Comparison of ENCODE assay signal across 21 cellular contexts in the genomic region with DNA sequence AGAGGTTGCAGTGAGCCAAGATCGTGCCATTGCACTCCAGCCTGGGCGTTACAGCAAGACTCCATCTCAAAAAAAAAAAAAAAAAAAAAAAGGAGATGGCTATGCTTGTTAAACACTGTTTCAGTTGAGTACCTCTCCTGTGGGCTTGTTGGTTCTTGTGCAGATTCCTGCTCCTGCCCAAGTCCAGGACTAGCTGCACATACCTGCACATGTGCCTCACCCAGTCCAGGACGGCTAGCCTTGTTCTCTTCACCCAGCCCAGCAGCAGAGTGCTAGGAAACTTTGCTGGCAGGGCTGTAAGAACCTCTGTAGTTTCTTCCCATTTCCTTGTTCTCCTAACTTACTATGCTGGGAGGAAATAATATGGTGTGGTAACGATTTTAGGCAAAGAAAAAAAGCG.
DNase-seq lines count a peak whose midpoint lies in the region; ATAC-seq and TF ChIP-seq lines count a peak whose summit lies in the region.
"Had no signal": no experiment of that assay in that cellular context is flagged by ENCODE, and none has a peak within 500 bp of the region (broad histone marks: within the 10 kb centered on the region; RNA-seq: fewer than 3 reads in every experiment).

No MANE protein-coding gene starts in this region.

- peak; percentile 57 for DNase-seq in RWPE1 (ENCODE audit: low spot score)
- peak; percentile 97 for DNase-seq in epithelial cell of esophagus (ENCODE audit: low read depth)
- no peak for DNase-seq in left colon
- no peak for DNase-seq in suprapubic skin (ENCODE audit: low spot score in 2 of 2)
- DNase-seq in NCI-H1105 treated with DMSO at 0.1 percent for 48 hours (lab: John Stamatoyannopoulos, UW): no peak
- no peak for DNase-seq in NCI-H446 (lab: John Stamatoyannopoulos, UW)
- DNase-seq in DMS153 treated with DMSO at 0.1 percent for 48 hours (lab: John Stamatoyannopoulos, UW; ENCODE audit: unreplicated experiment): no peak
- no peak for DNase-seq in hippocampal formation (lab: John Stamatoyannopoulos, UW)
- DNase-seq: Calu3; CD8-positive, alpha-beta memory T cell; DMS153; GM23248; KG1; NCI-H1105; NCI-H1694; NCI-H2081 treated with DMSO at 0.1 percent for 48 hours; NCI-H2171 treated with DMSO at 0.1 percent for 48 hours; NCI-H526; Right ventricle myocardium superior had no signal

- H3K4me3 ChIP-seq in epithelial cell of esophagus (ENCODE audit: low read length) (no peak overlapping the region), suprapubic skin (no peak overlapping the region)
- H3K4me3 ChIP-seq: GM23248, HAP-1 had no signal

- H3K9me3 ChIP-seq in suprapubic skin: no peaks in the 10 kb centered on the region
- H3K9me3 ChIP-seq: HAP-1 had no signal

- CTCF ChIA-PET in RWPE1 (lab: Yijun Ruan, JAX): interaction anchor here (0.6 to 0.7 kb wide), 2 partner anchors 80 to 260 kb away, joined by 3 to 4 read pairs; no protein-coding TSS in a partner anchor

- intact Hi-C loops in left colon (cut with DNase I, micrococcal nuclease): no loop called here

- no peak for TF ChIP-seq POLR2A in suprapubic skin (IDR thresholded peaks at IDR 0.05)

- ATAC-seq in left colon: peak; percentile 35

- no peaks in the 10 kb centered on the region for H3K36me3 ChIP-seq in suprapubic skin
- H3K36me3 ChIP-seq: HAP-1 had no signal

- H3K4me1 ChIP-seq in suprapubic skin: peaks cover 4% of the 10 kb centered on the region
- H3K4me1 ChIP-seq: HAP-1 had no signal

- H3K27me3 ChIP-seq in suprapubic skin: no peaks in the 10 kb centered on the region

- WGBS in suprapubic skin: 59% methylated on average over 5 of the region's 5 CpGs

- POLR2A ChIA-PET in RWPE1 (lab: Yijun Ruan, JAX; ENCODE audit: low non-redundant PET): no interaction called here

- no peak for TF ChIP-seq EP300 in suprapubic skin (IDR thresholded peaks at IDR 0.05)

- TF ChIP-seq CTCF in RWPE1 (conservative IDR thresholded peaks at IDR 0.05; ENCODE audit: low read depth): no peak
- no peak for TF ChIP-seq CTCF in epithelial cell of esophagus (IDR thresholded peaks at IDR 0.05; ENCODE audit: insufficient read depth, low read depth, low read length, missing control alignments)
- no peak for TF ChIP-seq CTCF in suprapubic skin (IDR thresholded peaks at IDR 0.05)

- peak overlapping the region; percentile 88 for H3K27ac ChIP-seq in RWPE1
- H3K27ac ChIP-seq in suprapubic skin: peak overlapping the region; percentile 37
- H3K27ac ChIP-seq: C4-2B, GM23248 had no signal

Comparison
In these comparisons a context has a peak if more than half of its experiments do, and no peak if none do; other contexts are left out.
1. DNase-seq: peak in RWPE1 (single experiment) and epithelial cell of esophagus (single experiment); none in left colon (0 of 2), suprapubic skin (0 of 2), NCI-H1105 treated with DMSO at 0.1 percent for 48 hours (single experiment), NCI-H446 (0 of 2), DMS153 treated with DMSO at 0.1 percent for 48 hours (single experiment) and hippocampal formation (0 of 2).